In genomic region chr9:23663946-23664345, GRCh38 we compare ENCODE assay signal across 17 cellular contexts.
A peak's percentile ranks its signal among the peaks of the same experiment; 100 is the strongest.
DNase-seq lines count a peak whose midpoint lies in the region; ATAC-seq and TF ChIP-seq lines count a peak whose summit lies in the region.
"Had no signal": no experiment of that assay in that cellular context is flagged by ENCODE, and none has a peak within 500 bp of the region (broad histone marks: within the 10 kb centered on the region; RNA-seq: fewer than 3 reads in every experiment).

No MANE protein-coding gene starts in this region.

- no peak for DNase-seq in left colon
- DNase-seq in putamen (ENCODE audit: low spot score): peak; percentile 11
- DNase-seq in left cardiac atrium: no peak
- no peak for DNase-seq in activated CD8-positive, alpha-beta T cell treated with anti-CD3 and anti-CD28 coated beads, Interleukin-2, amount 10 ng/mL, durations not matched to agents 7 days and 5 days
- no peak for DNase-seq in brain microvascular endothelial cell
- no peak for DNase-seq in tibial artery
- DNase-seq: 8988T; CD4-positive, alpha-beta memory T cell; DMS153; DMS79; GDM1; HCEC 1CT had no signal

- ATAC-seq in left colon (peak; percentile 20), left cardiac atrium (no peak)
- no peak for ATAC-seq in activated CD8-positive, alpha-beta T cell treated with anti-CD3 and anti-CD28 coated beads, Interleukin-2, amount 10 ng/mL, durations not matched to agents 7 days and 5 days
- ATAC-seq: GM23338 had no signal

- CTCF ChIA-PET in activated CD8-positive, alpha-beta T cell treated with anti-CD3 and anti-CD28 coated beads, Interleukin-2, amount 10 ng/mL, durations not matched to agents 7 days and 5 days (lab: Charles Lee): no interaction called here

- H3K4me1 ChIP-seq in tibial artery: no peaks in the 10 kb centered on the region

- no peak overlapping the region for H3K4me3 ChIP-seq in brain microvascular endothelial cell (ENCODE audit: low read depth, low read length)
- H3K4me3 ChIP-seq in tibial artery: no peak overlapping the region
- H3K4me3 ChIP-seq: BLaER1, GM23338 had no signal

- H3K4me1 Mint-ChIP-seq in activated CD8-positive, alpha-beta T cell treated with anti-CD3 and anti-CD28 coated beads, Interleukin-2, amount 10 ng/mL, durations not matched to agents 7 days and 5 days (ENCODE audit: low read depth): no peaks in the 10 kb centered on the region
- H3K4me1 Mint-ChIP-seq: CD14-positive monocyte; CD4-positive, alpha-beta memory T cell had no signal

- H3K9me3 ChIP-seq in tibial artery: no peaks in the 10 kb centered on the region
- H3K9me3 ChIP-seq: BLaER1 had no signal

- H3K27me3 ChIP-seq in brain microvascular endothelial cell (replicated peaks): no peaks in the 10 kb centered on the region
- H3K27me3 ChIP-seq in tibial artery: no peaks in the 10 kb centered on the region
- H3K27me3 ChIP-seq: BLaER1 had no signal

- no peak for TF ChIP-seq CTCF in 22Rv1 (IDR thresholded peaks at IDR 0.05)
- TF ChIP-seq CTCF in VCaP (conservative IDR thresholded peaks at IDR 0.05): no peak
- TF ChIP-seq CTCF in brain microvascular endothelial cell (IDR thresholded peaks at IDR 0.05; ENCODE audit: low read depth, low read length, missing control alignments): no peak
- TF ChIP-seq CTCF in tibial artery (IDR thresholded peaks at IDR 0.05): no peak

- no peaks in the 10 kb centered on the region for H3K9me3 Mint-ChIP-seq in activated CD8-positive, alpha-beta T cell treated with anti-CD3 and anti-CD28 coated beads, Interleukin-2, amount 10 ng/mL, durations not matched to agents 7 days and 5 days (ENCODE audit: insufficient read depth)
- H3K9me3 Mint-ChIP-seq: GM23338 had no signal

- no peaks in the 10 kb centered on the region for H3K36me3 Mint-ChIP-seq in activated CD8-positive, alpha-beta T cell treated with anti-CD3 and anti-CD28 coated beads, Interleukin-2, amount 10 ng/mL, durations not matched to agents 7 days and 5 days (ENCODE audit: low read depth)
- H3K36me3 Mint-ChIP-seq: CD14-positive monocyte; CD4-positive, alpha-beta memory T cell had no signal

- H3K27ac Mint-ChIP-seq in activated CD8-positive, alpha-beta T cell treated with anti-CD3 and anti-CD28 coated beads, Interleukin-2, amount 10 ng/mL, durations not matched to agents 7 days and 5 days: no peak overlapping the region
- H3K27ac Mint-ChIP-seq: CD14-positive monocyte; CD4-positive, alpha-beta memory T cell; GM23338 had no signal

- POLR2A ChIA-PET in activated CD8-positive, alpha-beta T cell treated with anti-CD3 and anti-CD28 coated beads, Interleukin-2, amount 10 ng/mL, durations not matched to agents 7 days and 5 days (lab: Charles Lee): no interaction called here

- 0 out of 2 replicates have a peak overlapping the region, but pooled peaks have one; percentile 17 for H3K27ac ChIP-seq in 22Rv1
- H3K27ac ChIP-seq in VCaP: peak overlapping the region; percentile 84
- H3K27ac ChIP-seq in brain microvascular endothelial cell: no peak overlapping the region
- no peak overlapping the region for H3K27ac ChIP-seq in tibial artery
- H3K27ac ChIP-seq: BLaER1 had no signal

- no peaks in the 10 kb centered on the region for H3K36me3 ChIP-seq in brain microvascular endothelial cell (replicated peaks)
- H3K36me3 ChIP-seq in tibial artery: no peaks in the 10 kb centered on the region
- H3K36me3 ChIP-seq: BLaER1 had no signal

- intact Hi-C loops in left colon (cut with DNase I, micrococcal nuclease): no loop called here
- intact Hi-C loops in left cardiac atrium (cut with DNase I): no loop called here
- intact Hi-C loops in tibial artery (cut with DNase I; ENCODE audit: low total_unique reads): no loop called here

- H3K4me3 Mint-ChIP-seq in activated CD8-positive, alpha-beta T cell treated with anti-CD3 and anti-CD28 coated beads, Interleukin-2, amount 10 ng/mL, durations not matched to agents 7 days and 5 days: no peak overlapping the region
- H3K4me3 Mint-ChIP-seq: CD14-positive monocyte; CD4-positive, alpha-beta memory T cell; GM23338 had no signal

- H3K27me3 Mint-ChIP-seq in activated CD8-positive, alpha-beta T cell treated with anti-CD3 and anti-CD28 coated beads, Interleukin-2, amount 10 ng/mL, durations not matched to agents 7 days and 5 days (ENCODE audit: low read depth): no peaks in the 10 kb centered on the region
- H3K27me3 Mint-ChIP-seq: CD4-positive, alpha-beta memory T cell had no signal

- in situ Hi-C loops in brain microvascular endothelial cell (cut with HindIII; ENCODE audit: low pct_ligation_motif_present, low sequenced_read_pairs): no loop called here

Comparison
In these comparisons a context has a peak if more than half of its experiments do, and no peak if none do; other contexts are left out.
1. H3K27ac ChIP-seq: peak in 22Rv1 (single experiment) and VCaP (single experiment); none in brain microvascular endothelial cell (single experiment) and tibial artery (0 of 2).